ENCODE assay signal across 8 cellular contexts in the genomic region with DNA sequence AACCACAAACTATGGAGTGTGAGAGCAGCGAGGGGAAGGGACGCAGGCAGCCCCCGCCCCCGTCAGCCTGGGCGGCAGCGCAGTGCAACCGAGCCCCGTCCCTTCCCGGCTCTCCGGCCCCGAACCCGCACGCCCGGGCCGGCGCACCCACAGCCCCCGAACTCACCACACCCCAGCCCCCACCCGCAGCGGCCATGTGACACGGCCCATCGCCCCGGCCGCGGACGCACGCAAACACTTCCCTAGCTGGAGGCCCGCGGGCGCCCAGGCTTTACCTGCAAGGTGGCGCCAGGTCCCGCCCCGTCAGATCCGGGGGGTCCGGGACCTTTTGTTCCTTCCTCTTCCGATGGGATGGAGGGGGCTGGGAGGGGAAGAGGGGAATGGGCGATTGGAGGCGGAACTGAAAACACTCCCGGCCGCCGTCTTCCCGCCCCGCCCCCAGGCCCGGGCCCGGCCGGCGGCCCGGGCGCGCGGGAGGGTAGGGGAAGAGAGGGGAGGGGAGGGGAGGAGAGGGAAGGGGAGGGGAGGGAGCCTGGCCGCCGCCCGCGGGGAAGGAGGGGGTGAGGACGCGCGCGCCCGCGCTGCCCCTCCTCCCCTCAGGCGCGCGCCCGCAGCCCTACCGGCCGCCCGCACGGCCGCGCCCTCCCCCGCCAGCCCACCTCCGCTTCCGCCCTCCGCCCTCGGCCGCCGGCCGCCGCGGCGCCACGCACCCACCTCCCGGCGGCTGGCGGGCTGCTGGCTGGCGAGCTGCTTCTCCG. TPM values are rescaled to one million over a fixed set of nuclear protein-coding genes. Genes with fewer than 3 reads are reported as not detected.
DNase-seq lines count a peak whose midpoint lies in the region; ATAC-seq and TF ChIP-seq lines count a peak whose summit lies in the region.

SMAD2 (minus strand) TSS at position 574 of the 758 bp plus-strand sequence. CDS start 33,903 bp downstream, outside the sequence.

- WGBS in lower leg skin, 2 donors: 2 to 3% methylated on average over 27 to 28 of the region's 87 CpGs

- ATAC-seq in GM18868 (IDR thresholded peaks at IDR 0.05; ENCODE audit: unreplicated experiment) (peak; percentile 34), HG03139 (IDR thresholded peaks at IDR 0.05; ENCODE audit: unreplicated experiment) (peak; percentile 29)

- intact Hi-C loops in lower leg skin (cut with DNase I; ENCODE audit: low total_unique reads): no loop called here

- CTCF ChIA-PET in AG04449 (lab: Yijun Ruan, JAX): interaction anchor here (0.6 kb wide), 1 partner anchor 111 kb away, joined by 3 read pairs; no protein-coding TSS in a partner anchor

- TF ChIP-seq POLR2A in lower leg skin (IDR thresholded peaks at IDR 0.05): no peak

- POLR2A ChIA-PET in AG04449 (lab: Yijun Ruan, JAX): interaction anchor here (0.6 kb wide), 1 partner anchor 31 kb away, joined by 3 read pairs; no protein-coding TSS in a partner anchor

- TF ChIP-seq CTCF in AG04449 (IDR thresholded peaks at IDR 0.05; ENCODE audit: insufficient read depth, low read length, missing control alignments) (no peak), lower leg skin (IDR thresholded peaks at IDR 0.05) (no peak)

- H3K4me3 ChIP-seq in AG04449 (ENCODE audit: low read depth, low read length): peak within 1 kb of the TSS; percentile 83
- H3K4me3 ChIP-seq in lower leg skin (ENCODE audit: low read depth, poor library complexity, severe bottlenecking): peak within 1 kb of the TSS; percentile 86

- DNase-seq in AG04449 (ENCODE audit: low read depth, low spot score): no peak
- DNase-seq in NCI-H510A treated with DMSO at 0.1 percent for 48 hours (lab: John Stamatoyannopoulos, UW): peak; percentile 46
- peak; percentile 60 to 62 for DNase-seq in activated CD4-positive, alpha-beta T cell treated with anti-CD3 and anti-CD28 coated beads, Interleukin-2, amount 50 U/mL, for 24 hours (ENCODE audit: low read depth in 1 of 2, low spot score in 1 of 2)
- DNase-seq in dermis microvascular lymphatic vessel endothelial cell (ENCODE audit: low read depth in 2 of 2): peak; percentile 60 to 85
- peak; percentile 73 to 97 for DNase-seq in lower leg skin (ENCODE audit: low spot score in 2 of 2)
- peak; percentile 73 to 76 for DNase-seq in stimulated activated CD4-positive, alpha-beta T cell treated with anti-CD3 and anti-CD28 coated beads, Interleukin-4, amount 100 ng/mL, for 4 hours

RNA-seq across cellular contexts. Expression of gene SMAD2, which starts in this region (rescaled TPM):
- 32.6 and 49.6 TPM in 2 replicates for total RNA-seq in dermis microvascular lymphatic vessel endothelial cell
- total RNA-seq in lower leg skin: 100 to 1,000 TPM in 1 of 4 donors, 10 to 100 TPM in 3; 54.5 to 105 (median 83.6) TPM
